ENCODE assay signal across 2 cellular contexts in the genomic region with DNA sequence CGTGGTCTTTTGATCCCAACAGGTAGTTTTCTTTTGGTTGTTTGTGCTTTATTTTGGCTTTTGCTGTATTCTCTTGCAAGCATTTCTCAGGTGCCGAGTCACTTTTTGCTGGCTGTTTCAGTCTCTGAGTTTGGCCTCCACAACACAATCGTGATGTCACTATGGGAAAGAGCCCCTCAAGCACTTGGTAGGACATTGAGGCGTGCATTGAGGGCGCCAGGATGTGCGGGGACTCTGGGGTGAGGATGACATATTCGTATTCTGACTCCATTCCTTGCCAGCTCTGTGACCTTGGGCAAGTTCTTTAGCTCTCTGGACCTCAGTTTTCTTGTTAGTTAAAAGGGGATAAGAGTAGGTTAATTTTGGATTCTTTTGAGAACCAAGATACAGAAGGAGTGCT.
TF ChIP-seq lines count a peak whose summit lies in the region.

No MANE protein-coding gene starts in this region.

TF ChIP-seq in HepG2, 621 proteins besides CTCF, POLR2A, EP300 and RAD21:
- TF ChIP-seq SKI (IDR thresholded peaks at IDR 0.05; ENCODE audit: partially characterized antibody) (no peak), NONO (IDR thresholded peaks at IDR 0.05) (no peak), NONO (CRISPR knock-in tag; conservative IDR thresholded peaks at IDR 0.05) (no peak), CREB1 (IDR thresholded peaks at IDR 0.05) (0 out of 2 replicates have a peak, but pooled peaks have one; percentile 6), CREB1 (CRISPR knock-in tag; IDR thresholded peaks at IDR 0.05) (no peak)
TF ChIP-seq in HepG2: peak in this region for 1.

TF ChIP-seq in K562, 482 proteins besides CTCF, POLR2A, EP300 and RAD21:
- TF ChIP-seq DPF2 (IDR thresholded peaks at IDR 0.05) (0 out of 2 replicates have a peak, but pooled peaks have one; percentile 12), HINFP (tag; conservative IDR thresholded peaks at IDR 0.05; ENCODE audit: low read depth) (no peak)
